Comparison of ENCODE assay signal across 9 cellular contexts in the genomic region with DNA sequence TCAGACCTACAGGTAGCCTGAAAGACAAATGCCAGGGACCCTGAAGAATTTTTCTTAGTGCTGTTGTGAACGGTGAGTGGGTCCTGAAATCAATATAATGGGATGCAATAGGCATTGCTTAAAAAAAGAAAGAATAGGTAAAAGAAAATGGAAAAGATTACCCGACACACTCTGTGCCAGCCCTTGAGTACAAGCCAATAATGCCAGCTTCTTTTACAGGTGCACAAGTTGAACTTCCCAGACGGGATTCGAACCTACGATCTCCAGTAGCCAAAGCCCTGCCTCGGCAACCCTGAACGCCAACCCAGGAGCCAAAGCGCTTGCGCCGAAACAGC. TPM values are rescaled to one million over a fixed set of nuclear protein-coding genes. Genes with fewer than 3 reads are reported as not detected.
DNase-seq lines count a peak whose midpoint lies in the region; ATAC-seq and TF ChIP-seq lines count a peak whose summit lies in the region.
"Had no signal": no experiment of that assay in that cellular context is flagged by ENCODE, and none has a peak within 500 bp of the region (broad histone marks: within the 10 kb centered on the region; RNA-seq: fewer than 3 reads in every experiment).

No MANE protein-coding gene starts in this region.

- H3K4me1 Mint-ChIP-seq in central memory CD8-positive, alpha-beta T cell = peaks cover 20% of the 10 kb centered on the region
- H3K4me1 Mint-ChIP-seq in natural killer cell = peaks cover 12 to 26% of the 10 kb centered on the region in 2 donors

- TF ChIP-seq CTCF in BE2C (IDR thresholded peaks at IDR 0.05; ENCODE audit: low read depth, low read length) = no peak
- TF ChIP-seq CTCF in natural killer cell (IDR thresholded peaks at IDR 0.05) = no peak

- H3K36me3 ChIP-seq in BE2C = no peaks in the 10 kb centered on the region

- H3K27ac Mint-ChIP-seq in central memory CD8-positive, alpha-beta T cell (ENCODE audit: low read depth) = peak overlapping the region; percentile 93
- H3K27ac Mint-ChIP-seq in natural killer cell = peak overlapping the region; percentile 90 to 96

- H3K9me3 ChIP-seq in BE2C = no peaks in the 10 kb centered on the region

- H3K4me3 ChIP-seq in BE2C (ENCODE audit: low read depth, low read length) = peak overlapping the region; percentile 35
- H3K4me3 ChIP-seq in Jurkat, Clone E6-1 (ENCODE audit: low read length) = peak overlapping the region; percentile 49

- DNase-seq in BE2C (no peak), natural killer cell (no peak), NCI-H345 (lab: John Stamatoyannopoulos, UW) (no peak), NCI-H1105 treated with DMSO at 0.1 percent for 48 hours (lab: John Stamatoyannopoulos, UW) (no peak), cortex of kidney (lab: John Stamatoyannopoulos, UW) (no peak)
- DNase-seq in Jurkat, Clone E6-1 (ENCODE audit: low read depth, low spot score) = no peak
- DNase-seq in central memory CD8-positive, alpha-beta T cell (ENCODE audit: low spot score in 2 of 2) = no peak

- peaks cover 5% of the 10 kb centered on the region for H3K36me3 Mint-ChIP-seq in central memory CD8-positive, alpha-beta T cell (ENCODE audit: insufficient read depth)
- H3K36me3 Mint-ChIP-seq in natural killer cell = no peaks in the 10 kb centered on the region

- no peaks in the 10 kb centered on the region for H3K9me3 Mint-ChIP-seq in central memory CD8-positive, alpha-beta T cell
- no peaks in the 10 kb centered on the region for H3K9me3 Mint-ChIP-seq in natural killer cell

- ATAC-seq in central memory CD8-positive, alpha-beta T cell (replicated peaks; ENCODE audit: extremely low read depth, poor library complexity, severe bottlenecking) = no peak
- no peak for ATAC-seq in natural killer cell
- ATAC-seq in GM21423 (IDR thresholded peaks at IDR 0.05; ENCODE audit: unreplicated experiment) = no peak

- no peaks in the 10 kb centered on the region for H3K27me3 ChIP-seq in BE2C

- H3K27me3 Mint-ChIP-seq in central memory CD8-positive, alpha-beta T cell = no peaks in the 10 kb centered on the region
- no peaks in the 10 kb centered on the region for H3K27me3 Mint-ChIP-seq in natural killer cell (ENCODE audit: low read depth in 2 of 2)

- H3K4me3 Mint-ChIP-seq in central memory CD8-positive, alpha-beta T cell = peak overlapping the region; percentile 88
- H3K4me3 Mint-ChIP-seq in natural killer cell = peak overlapping the region; percentile 82

- intact Hi-C loops in natural killer cell (cut with micrococcal nuclease) = loop anchor here (1.0 to 2.0 kb wide), 3 partner anchors 24 to 64 kb away; a partner anchor contains a TSS

- no peaks in the 10 kb centered on the region for H3K4me1 ChIP-seq in BE2C

RNA-seq across cellular contexts. Expression of a gene that starts 24.7 kb away (rescaled TPM):
- not detected for polyA plus RNA-seq in BE2C (2012; ENCODE audit: insufficient read depth, insufficient read length, low read depth)
- not detected for polyA plus RNA-seq in Jurkat, Clone E6-1 (2012; ENCODE audit: insufficient read depth, insufficient read length)
- total RNA-seq in natural killer cell = not detected
- total RNA-seq: frontal cortex had no signal

RNA-seq across cellular contexts. Expression of a gene that starts 40.3 kb away (rescaled TPM):
- polyA plus RNA-seq in BE2C (2012; ENCODE audit: insufficient read depth, insufficient read length, low read depth) = 12.1 TPM
- polyA plus RNA-seq in Jurkat, Clone E6-1 (2012; ENCODE audit: insufficient read depth, insufficient read length) = 33.7 TPM
- 10 to 100 TPM in 2 of 3 donors, 1 to 10 TPM in 1; 9.2 to 11.6 (median 11.0) TPM for total RNA-seq in natural killer cell

RNA-seq across cellular contexts. Expression of a gene that starts 49.5 kb away (rescaled TPM):
- polyA plus RNA-seq in BE2C (2012; ENCODE audit: insufficient read depth, insufficient read length, low read depth) = not detected
- not detected for polyA plus RNA-seq in Jurkat, Clone E6-1 (2012; ENCODE audit: insufficient read depth, insufficient read length)
- total RNA-seq in natural killer cell = 1 to 10 TPM in 1 of 3 donors, under 1 TPM in 2; 0.41 to 3.0 (median 0.49) TPM

RNA-seq across cellular contexts. Expression of a gene that starts 53.2 kb away (rescaled TPM):
- 1.1 TPM for polyA plus RNA-seq in BE2C (2012; ENCODE audit: insufficient read depth, insufficient read length, low read depth)
- polyA plus RNA-seq in Jurkat, Clone E6-1 (2012; ENCODE audit: insufficient read depth, insufficient read length) = 101 TPM
- 100 to 1,000 TPM; 136 to 149 (median 141) TPM for total RNA-seq in natural killer cell
